ENCODE assay signal across 1 cellular context in the genomic region with DNA sequence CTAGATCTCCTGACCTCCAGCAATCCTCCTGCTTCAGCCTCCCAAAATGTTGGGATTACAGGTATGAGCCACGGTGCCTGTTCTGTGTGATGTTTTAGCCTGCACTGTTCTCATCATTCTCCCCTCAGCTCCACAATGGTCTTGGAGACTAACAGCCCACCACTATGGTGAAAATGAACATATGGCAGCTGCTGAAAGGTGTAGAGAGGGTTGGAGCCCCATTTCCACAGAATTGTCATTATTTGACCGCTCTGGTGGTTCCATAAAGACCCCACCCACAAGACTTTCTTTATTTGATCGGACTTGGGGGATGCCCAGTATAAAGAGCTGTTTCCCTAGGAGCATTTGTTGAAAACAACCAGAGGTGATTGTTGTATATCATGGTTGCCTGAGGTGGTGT.
A peak's percentile ranks its signal among the peaks of the same experiment; 100 is the strongest.
TF ChIP-seq lines count a peak whose summit lies in the region.

No MANE protein-coding gene starts in this region.

TF ChIP-seq in K562, 482 proteins besides CTCF, POLR2A, EP300 and RAD21 (continued from another document):
- no peak for TF ChIP-seq CHD4 (IDR thresholded peaks at IDR 0.05; ENCODE audit: insufficient read depth, insufficient replicate concordance, low read depth, low read length, poor library complexity, severe bottlenecking)
- 0 out of 3 replicates have a peak, but pooled peaks of 1 of the 2 experiments have one; percentile 10 for TF ChIP-seq CBX3 (IDR thresholded peaks at IDR 0.05; ENCODE audit: borderline replicate concordance in 1 of 2, low read length in 2 of 2)
- peak; percentile 55; the same call in 1 of the 2 replicates for TF ChIP-seq BCOR (IDR thresholded peaks at IDR 0.05)
- TF ChIP-seq GABPB2 (CRISPR knock-in tag; conservative IDR thresholded peaks at IDR 0.05): peak; percentile 66; the same call in 1 of the 2 replicates
- TF ChIP-seq SPI1 (IDR thresholded peaks at IDR 0.05; ENCODE audit: borderline replicate concordance, low read depth, low read length): no peak
